In the genomic region with DNA sequence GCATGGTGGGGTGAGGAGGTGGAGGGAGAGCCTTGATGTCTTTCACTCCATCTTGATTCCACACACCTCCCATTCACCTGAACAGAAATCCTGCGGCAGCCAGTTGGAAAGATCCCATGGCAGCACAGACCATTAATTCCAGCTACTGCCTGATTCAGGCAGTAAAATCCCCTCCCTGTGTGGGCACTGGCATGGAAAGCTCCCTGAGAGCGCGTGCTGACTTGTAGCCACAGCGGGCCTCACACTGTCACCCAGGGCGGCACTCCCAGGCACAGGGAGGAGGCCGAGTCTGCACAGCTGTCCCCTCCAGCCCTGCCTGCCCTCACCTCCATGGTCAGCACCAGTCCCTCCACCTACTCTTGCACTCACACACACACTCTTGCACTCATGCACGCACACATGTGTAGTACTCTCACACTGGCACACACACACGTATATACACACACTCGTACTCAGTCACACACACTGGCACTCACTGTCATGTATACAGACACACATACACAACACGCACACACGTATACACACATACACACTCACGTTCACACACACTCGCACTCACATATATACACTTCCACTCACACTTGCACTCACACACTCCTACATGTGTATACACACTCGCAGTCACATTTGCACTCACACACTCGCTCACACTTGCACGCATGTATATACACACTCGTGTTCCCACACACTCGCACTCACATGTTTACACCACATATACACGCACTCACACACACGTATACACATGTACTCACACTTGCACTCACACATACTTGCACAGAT, we compare ENCODE assay signal across 16 cellular contexts. TPM values are rescaled to one million over a fixed set of nuclear protein-coding genes. Genes with fewer than 3 reads are reported as not detected.
A peak's percentile ranks its signal among the peaks of the same experiment; 100 is the strongest.
DNase-seq lines count a peak whose midpoint lies in the region; TF ChIP-seq lines count a peak whose summit lies in the region.
"Had no signal": no experiment of that assay in that cellular context is flagged by ENCODE, and none has a peak within 500 bp of the region (broad histone marks: within the 10 kb centered on the region; RNA-seq: fewer than 3 reads in every experiment).

No MANE protein-coding gene starts in this region.

- intact Hi-C loops in adrenal gland (cut with DNase I) = no loop called here

- 88 to 95% (median 92%) methylated on average over 20 of the region's 20 CpGs for WGBS in adrenal gland, 4 donors

- H3K27ac ChIP-seq in VCaP (peak overlapping the region; percentile 95), skeletal muscle tissue (ENCODE audit: low read depth, low read length) (peak overlapping the region; percentile 37), adrenal gland (no peak overlapping the region)
- H3K27ac ChIP-seq: dorsolateral prefrontal cortex, PC-9 had no signal

- H3K4me3 ChIP-seq in skeletal muscle tissue (ENCODE audit: low read length in 3 of 3) (peak overlapping the region in 1 of 3 donors; percentile 67), adrenal gland (no peak overlapping the region)
- H3K4me3 ChIP-seq: dorsolateral prefrontal cortex had no signal

- TF ChIP-seq POLR2A in adrenal gland (IDR thresholded peaks at IDR 0.05) = no peak

- peaks cover 4 to 10% (median 8%) of the 10 kb centered on the region in 3 donors for H3K36me3 ChIP-seq in skeletal muscle tissue (ENCODE audit: control insufficient read depth in 3 of 3, insufficient read depth in 3 of 3, low read length in 3 of 3)
- peaks cover 0 to 9% of the 10 kb centered on the region in 2 donors for H3K36me3 ChIP-seq in adrenal gland (replicated peaks in 1 of 2)

- H3K27me3 ChIP-seq in skeletal muscle tissue (ENCODE audit: control insufficient read depth in 3 of 3, insufficient read depth in 3 of 3, low read length in 3 of 3) (no peaks in the 10 kb centered on the region), adrenal gland (no peaks in the 10 kb centered on the region)
- H3K27me3 ChIP-seq: dorsolateral prefrontal cortex, stomach had no signal

- peaks cover 46 to 81% (median 65%) of the 10 kb centered on the region in 3 donors for H3K4me1 ChIP-seq in skeletal muscle tissue (ENCODE audit: control insufficient read depth in 3 of 3, insufficient read depth in 3 of 3, low read length in 3 of 3)
- H3K4me1 ChIP-seq in adrenal gland (replicated peaks in 1 of 2) = peaks cover 8 to 12% of the 10 kb centered on the region in 2 donors

- peak overlapping the region in 1 of 3 donors; percentile 25 for H3K9ac ChIP-seq in skeletal muscle tissue (ENCODE audit: low read depth in 1 of 3, low read length in 3 of 3)

- TF ChIP-seq CTCF in VCaP (conservative IDR thresholded peaks at IDR 0.05) (no peak), adrenal gland (IDR thresholded peaks at IDR 0.05) (no peak)

- no peaks in the 10 kb centered on the region for H3K9me3 ChIP-seq in skeletal muscle tissue (ENCODE audit: control insufficient read depth in 3 of 3, low read length in 3 of 3)
- no peaks in the 10 kb centered on the region for H3K9me3 ChIP-seq in adrenal gland (replicated peaks in 1 of 3)
- H3K9me3 ChIP-seq: stomach had no signal

- peak; percentile 31 for DNase-seq in DMS53 (lab: John Stamatoyannopoulos, UW)
- DNase-seq in DMS53 treated with DMSO at 0.1 percent for 48 hours (lab: John Stamatoyannopoulos, UW; ENCODE audit: unreplicated experiment) = no peak
- DNase-seq in kidney tubule cell (ENCODE audit: low spot score) = peak; percentile 85
- DNase-seq in AG08396 (ENCODE audit: low spot score) = no peak
- DNase-seq in adrenal gland = no peak
- DNase-seq in NAMALWA (ENCODE audit: low spot score) = no peak
- DNase-seq: activated CD4-positive, alpha-beta T cell treated with anti-CD3 and anti-CD28 coated beads, Interleukin-2, amount 50 U/mL, for 1 hour; naive B cell; PC-9; stomach; T-helper 2 cell had no signal

RNA-seq across cellular contexts. Expression of a gene that starts 1.7 kb away (rescaled TPM):
- total RNA-seq in skeletal muscle tissue (not detected), adrenal gland (under 1 TPM in 2 of 8 donors, not detected in 6; 0.11 to 0.29 TPM)
- polyA plus RNA-seq in adrenal gland = under 1 TPM in 1 of 3 donors, not detected in 2; 0.03 TPM
- total RNA-seq: A172, frontal cortex had no signal

RNA-seq across cellular contexts. Expression of a gene that starts 53.3 kb away (rescaled TPM):
- 29.2 TPM for total RNA-seq in skeletal muscle tissue
- total RNA-seq in adrenal gland = 100 to 1,000 TPM in 2 of 8 donors, 10 to 100 TPM in 6; 47.3 to 159 (median 72.2) TPM
- polyA plus RNA-seq in adrenal gland = 10 to 100 TPM; 42.4 to 92.7 (median 72.7) TPM

Comparison
In these comparisons a context has a peak if more than half of its experiments do, and no peak if none do; other contexts are left out.
1. DNase-seq: peak in DMS53 (single experiment) and kidney tubule cell (single experiment); none in DMS53 treated with DMSO at 0.1 percent for 48 hours (single experiment), AG08396 (single experiment), adrenal gland (0 of 7) and NAMALWA (single experiment).
2. H3K27ac ChIP-seq: peak in VCaP (single experiment) and skeletal muscle tissue (single experiment); none in adrenal gland (0 of 5).